In genomic region chr1:19605884-19606442, GRCh38 we compare ENCODE assay signal across 13 cellular contexts. TPM values are rescaled to one million over a fixed set of nuclear protein-coding genes. Genes with fewer than 3 reads are reported as not detected.
A peak's percentile ranks its signal among the peaks of the same experiment; 100 is the strongest.
DNase-seq lines count a peak whose midpoint lies in the region; ATAC-seq and TF ChIP-seq lines count a peak whose summit lies in the region.
"Had no signal": no experiment of that assay in that cellular context is flagged by ENCODE, and none has a peak within 500 bp of the region (broad histone marks: within the 10 kb centered on the region; RNA-seq: fewer than 3 reads in every experiment).

No MANE protein-coding gene starts in this region.

- peak; percentile 10 for DNase-seq in AG10803 (ENCODE audit: low read depth)
- peak; percentile 22 for DNase-seq in HCEC 1CT
- no peak for DNase-seq in activated naive CD4-positive, alpha-beta T cell treated with anti-CD3 and anti-CD28 coated beads, Interleukin-2, amount 50 U/mL, for 72 hours (ENCODE audit: low spot score in 2 of 2)
- peak; percentile 12 for DNase-seq in islet precursor cell
- DNase-seq in GM03348 (ENCODE audit: low spot score), result no peak
- no peak for DNase-seq in SJCRH30
- no peak for DNase-seq in D341Med (ENCODE audit: low spot score)
- no peak for DNase-seq in stimulated activated naive CD4-positive, alpha-beta T cell treated with Interleukin-2 at 50 U/mL for 16 hours (lab: John Stamatoyannopoulos, UW)
- DNase-seq: C1 segment of cervical spinal cord, NCI-H1105, NCI-H526, SHP77 treated with DMSO at 0.1 percent for 48 hours had no signal

- TF ChIP-seq CTCF in AG10803 (conservative IDR thresholded peaks at IDR 0.05; ENCODE audit: low read length), result no peak

- H3K27me3 ChIP-seq in SJCRH30, result no peaks in the 10 kb centered on the region

- H3K9me3 ChIP-seq in SJCRH30 (replicated peaks), result no peaks in the 10 kb centered on the region

- peaks cover 15% of the 10 kb centered on the region for H3K36me3 ChIP-seq in SJCRH30

- peaks cover 14 to 20% of the 10 kb centered on the region in 2 donors for H3K36me3 Mint-ChIP-seq in activated naive CD4-positive, alpha-beta T cell treated with anti-CD3 and anti-CD28 coated beads, Interleukin-2, amount 50 U/mL, for 72 hours

- peak overlapping the region; percentile 34 to 50 for H3K27ac Mint-ChIP-seq in activated naive CD4-positive, alpha-beta T cell treated with anti-CD3 and anti-CD28 coated beads, Interleukin-2, amount 50 U/mL, for 72 hours

- H3K4me3 ChIP-seq in AG10803 (ENCODE audit: low read length), result no peak overlapping the region
- H3K4me3 ChIP-seq in SJCRH30, result no peak overlapping the region

- no peak overlapping the region for H3K27ac ChIP-seq in SJCRH30

- H3K4me1 ChIP-seq in SJCRH30, result no peaks in the 10 kb centered on the region

- ATAC-seq in activated naive CD4-positive, alpha-beta T cell treated with anti-CD3 and anti-CD28 coated beads, Interleukin-2, amount 50 U/mL, for 72 hours, result no peak

- H3K9me3 Mint-ChIP-seq in activated naive CD4-positive, alpha-beta T cell treated with anti-CD3 and anti-CD28 coated beads, Interleukin-2, amount 50 U/mL, for 72 hours, result no peaks in the 10 kb centered on the region

RNA-seq across cellular contexts. Expression of gene NBL1, which starts 38.1 kb away (rescaled TPM):
- 10 to 100 TPM; 16.2 to 24.0 TPM for total RNA-seq in activated naive CD4-positive, alpha-beta T cell treated with anti-CD3 and anti-CD28 coated beads, Interleukin-2, amount 50 U/mL, for 72 hours
- 3.5 and 4.4 TPM in 2 replicates for total RNA-seq in SJCRH30 (2014; rRNA removed; shearing (Covaris generic))

RNA-seq across cellular contexts. Expression of gene HTR6, which starts 58.7 kb away (rescaled TPM):
- total RNA-seq in activated naive CD4-positive, alpha-beta T cell treated with anti-CD3 and anti-CD28 coated beads, Interleukin-2, amount 50 U/mL, for 72 hours, result under 1 TPM; 0.11 to 0.68 TPM
- 0.05 TPM in 1 of 2 replicates, not detected in the other for total RNA-seq in SJCRH30 (2014; rRNA removed; shearing (Covaris generic))
- total RNA-seq: epithelial cell of proximal tubule had no signal

Comparison
In these comparisons a context has a peak if more than half of its experiments do, and no peak if none do; other contexts are left out.
1. DNase-seq: peak in AG10803 (single experiment), HCEC 1CT (single experiment) and islet precursor cell (single experiment); none in activated naive CD4-positive, alpha-beta T cell treated with anti-CD3 and anti-CD28 coated beads, Interleukin-2, amount 50 U/mL, for 72 hours (0 of 2), GM03348 (single experiment), SJCRH30 (0 of 2), D341Med (single experiment) and stimulated activated naive CD4-positive, alpha-beta T cell treated with Interleukin-2 at 50 U/mL for 16 hours (single experiment).